In genomic region chr1:18390953-18391352, GRCh38 we compare ENCODE assay signal across 20 cellular contexts.
"Had no signal": no experiment of that assay in that cellular context is flagged by ENCODE, and none has a peak within 500 bp of the region (broad histone marks: within the 10 kb centered on the region; RNA-seq: fewer than 3 reads in every experiment).

No MANE protein-coding gene starts in this region.

- DNase-seq: dermis blood vessel endothelial cell; dorsolateral prefrontal cortex; effector CD4-positive, alpha-beta T cell; effector memory CD4-positive, alpha-beta T cell; esophagus squamous epithelium; foreskin fibroblast; foreskin melanocyte; gastrocnemius medialis; glutamatergic neuron; head of caudate nucleus; heart right ventricle; hippocampal formation; left cardiac atrium; left lung; left ventricle myocardium superior; lower lobe of right lung; mesenchymal stem cell; mucosa of descending colon; naive B cell had no signal

- H3K4me1 ChIP-seq: esophagus squamous epithelium, gastrocnemius medialis, heart right ventricle, left lung, lower lobe of right lung had no signal

- H3K27ac ChIP-seq: coronary artery, dorsolateral prefrontal cortex, esophagus squamous epithelium, gastrocnemius medialis, heart right ventricle, left lung, lower lobe of right lung had no signal

- H3K27me3 ChIP-seq: left lung had no signal

- ATAC-seq: gastrocnemius medialis, heart right ventricle, left cardiac atrium, left lung, left ventricle myocardium superior, lower lobe of right lung, mucosa of descending colon had no signal

- H3K36me3 ChIP-seq: esophagus squamous epithelium, gastrocnemius medialis, heart right ventricle, left lung, lower lobe of right lung had no signal

- H3K9me3 ChIP-seq: esophagus squamous epithelium, gastrocnemius medialis, left lung, lower lobe of right lung, mucosa of descending colon had no signal

- H3K4me3 ChIP-seq: coronary artery, dorsolateral prefrontal cortex, esophagus squamous epithelium, gastrocnemius medialis, heart right ventricle, left lung, lower lobe of right lung, mucosa of descending colon had no signal
